Comparison of ENCODE assay signal across 1 cellular context in genomic region chr3:75951941-75952340, GRCh38.
TF ChIP-seq lines count a peak whose summit lies in the region.

No MANE protein-coding gene starts in this region.

TF ChIP-seq in H1, 55 proteins besides CTCF, POLR2A, EP300 and RAD21 (continued from another document):
- no peak for TF ChIP-seq CHD7 (IDR thresholded peaks at IDR 0.05; ENCODE audit: insufficient replicate concordance, low read length)
- no peak for TF ChIP-seq YY1 (IDR thresholded peaks at IDR 0.05; ENCODE audit: low read depth, low read length)
- TF ChIP-seq CHD1 (IDR thresholded peaks at IDR 0.05; ENCODE audit: low read depth, low read length): no peak
- no peak for TF ChIP-seq RXRA (IDR thresholded peaks at IDR 0.05; ENCODE audit: insufficient read depth, low read depth, low read length)
- TF ChIP-seq EZH2 (IDR thresholded peaks at IDR 0.05; ENCODE audit: low read depth, low read length, severe bottlenecking): no peak
- TF ChIP-seq EGR1 (IDR thresholded peaks at IDR 0.05; ENCODE audit: borderline replicate concordance, low read depth, low read length): no peak
- no peak for TF ChIP-seq TAF7 (optimal IDR thresholded peaks at IDR 0.05; ENCODE audit: borderline replicate concordance, low read depth, low read length)
- TF ChIP-seq CBX8 (IDR thresholded peaks at IDR 0.05; ENCODE audit: borderline replicate concordance, low read depth, low read length): no peak
- TF ChIP-seq ATF3 (IDR thresholded peaks at IDR 0.05; ENCODE audit: insufficient read depth, low read depth, low read length): no peak
- no peak for TF ChIP-seq BRCA1 (IDR thresholded peaks at IDR 0.05; ENCODE audit: low read depth, low read length)
- TF ChIP-seq SAP30 (IDR thresholded peaks at IDR 0.05; ENCODE audit: insufficient read depth, insufficient replicate concordance, low read length): no peak
- TF ChIP-seq RBBP5 (IDR thresholded peaks at IDR 0.05; ENCODE audit: borderline replicate concordance, low read depth, low read length): no peak
- no peak for TF ChIP-seq GABPA (IDR thresholded peaks at IDR 0.05; ENCODE audit: borderline replicate concordance, insufficient read depth, low read length)
- no peak for TF ChIP-seq SIN3A (conservative IDR thresholded peaks at IDR 0.05 in 1 of 2, IDR thresholded peaks at IDR 0.05 in 1 of 2; ENCODE audit: low read depth in 1 of 2, low read length in 2 of 2)
- no peak for TF ChIP-seq CTBP2 (IDR thresholded peaks at IDR 0.05; ENCODE audit: borderline replicate concordance, insufficient read depth, insufficient read length, low read length)
